2 cellular contexts compared by ENCODE assay signal in the genomic region with DNA sequence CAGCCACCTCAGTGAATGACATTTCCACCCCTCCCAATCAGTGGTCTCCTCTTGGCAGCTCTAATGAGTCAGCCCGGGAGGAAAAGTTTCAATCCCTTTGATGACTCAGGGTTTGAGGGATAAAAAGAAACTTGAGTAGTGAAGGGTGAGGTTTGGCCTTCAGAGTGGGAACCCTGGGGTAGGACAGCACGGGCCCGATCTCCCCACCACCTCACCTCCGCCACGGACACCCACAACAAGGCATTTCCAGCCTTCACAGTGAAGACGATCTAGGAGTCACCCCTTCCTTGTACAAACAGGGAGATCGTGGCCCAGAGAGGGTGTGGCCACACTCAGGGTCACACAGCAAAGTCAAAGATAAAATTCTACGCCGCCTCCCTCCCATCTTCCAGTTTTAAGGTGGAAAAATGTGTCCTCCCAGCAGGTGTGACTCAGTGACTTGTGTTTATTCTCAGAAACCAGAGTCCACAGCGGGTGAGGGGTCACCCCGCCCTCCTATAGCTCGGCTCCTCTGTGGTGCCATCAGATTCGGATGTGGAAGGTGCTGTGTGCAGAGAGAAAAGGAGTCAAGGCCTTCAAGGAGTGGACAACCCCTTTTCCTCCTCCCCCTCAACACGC.
TF ChIP-seq lines count a peak whose summit lies in the region.

No MANE protein-coding gene starts in this region.

TF ChIP-seq in SK-N-SH treated with all-trans-retinoic acid at 6 μM for 48 hours, 23 proteins besides CTCF, POLR2A, EP300 and RAD21:
- no peak for TF ChIP-seq ZFP3 (CRISPR knock-in tag; IDR thresholded peaks at IDR 0.05)
- TF ChIP-seq ZNF565 (CRISPR knock-in tag; conservative IDR thresholded peaks at IDR 0.05; ENCODE audit: low read depth): no peak
- TF ChIP-seq ZNF8 (CRISPR knock-in tag; IDR thresholded peaks at IDR 0.05): no peak
- no peak for TF ChIP-seq CSDC2 (CRISPR knock-in tag; IDR thresholded peaks at IDR 0.05)
- TF ChIP-seq, protein P1, sequence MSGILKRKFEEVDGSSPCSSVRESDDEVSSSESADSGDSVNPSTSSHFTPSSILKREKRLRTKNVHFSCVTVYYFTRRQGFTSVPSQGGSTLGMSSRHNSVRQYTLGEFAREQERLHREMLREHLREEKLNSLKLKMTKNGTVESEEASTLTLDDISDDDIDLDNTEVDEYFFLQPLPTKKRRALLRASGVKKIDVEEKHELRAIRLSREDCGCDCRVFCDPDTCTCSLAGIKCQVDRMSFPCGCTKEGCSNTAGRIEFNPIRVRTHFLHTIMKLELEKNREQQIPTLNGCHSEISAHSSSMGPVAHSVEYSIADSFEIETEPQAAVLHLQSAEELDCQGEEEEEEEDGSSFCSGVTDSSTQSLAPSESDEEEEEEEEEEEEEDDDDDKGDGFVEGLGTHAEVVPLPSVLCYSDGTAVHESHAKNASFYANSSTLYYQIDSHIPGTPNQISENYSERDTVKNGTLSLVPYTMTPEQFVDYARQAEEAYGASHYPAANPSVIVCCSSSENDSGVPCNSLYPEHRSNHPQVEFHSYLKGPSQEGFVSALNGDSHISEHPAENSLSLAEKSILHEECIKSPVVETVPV (CRISPR knock-in tag; IDR thresholded peaks at IDR 0.05): no peak
- TF ChIP-seq ESRRG (CRISPR knock-in tag; IDR thresholded peaks at IDR 0.05): no peak
- TF ChIP-seq, protein P2, sequence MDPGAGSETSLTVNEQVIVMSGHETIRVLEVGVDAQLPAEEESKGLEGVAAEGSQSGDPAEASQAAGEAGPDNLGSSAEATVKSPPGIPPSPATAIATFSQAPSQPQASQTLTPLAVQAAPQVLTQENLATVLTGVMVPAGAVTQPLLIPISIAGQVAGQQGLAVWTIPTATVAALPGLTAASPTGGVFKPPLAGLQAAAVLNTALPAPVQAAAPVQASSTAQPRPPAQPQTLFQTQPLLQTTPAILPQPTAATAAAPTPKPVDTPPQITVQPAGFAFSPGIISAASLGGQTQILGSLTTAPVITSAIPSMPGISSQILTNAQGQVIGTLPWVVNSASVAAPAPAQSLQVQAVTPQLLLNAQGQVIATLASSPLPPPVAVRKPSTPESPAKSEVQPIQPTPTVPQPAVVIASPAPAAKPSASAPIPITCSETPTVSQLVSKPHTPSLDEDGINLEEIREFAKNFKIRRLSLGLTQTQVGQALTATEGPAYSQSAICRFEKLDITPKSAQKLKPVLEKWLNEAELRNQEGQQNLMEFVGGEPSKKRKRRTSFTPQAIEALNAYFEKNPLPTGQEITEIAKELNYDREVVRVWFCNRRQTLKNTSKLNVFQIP (CRISPR knock-in tag; IDR thresholded peaks at IDR 0.05; ENCODE audit: borderline replicate concordance, low read depth): no peak
- no peak for TF ChIP-seq PPARA (CRISPR knock-in tag; IDR thresholded peaks at IDR 0.05; ENCODE audit: borderline replicate concordance)
- TF ChIP-seq TCF4 (CRISPR knock-in tag; IDR thresholded peaks at IDR 0.05; ENCODE audit: borderline replicate concordance): no peak
- TF ChIP-seq ARNTL (CRISPR knock-in tag; IDR thresholded peaks at IDR 0.05; ENCODE audit: borderline replicate concordance, low read depth): no peak
- TF ChIP-seq, protein P3, sequence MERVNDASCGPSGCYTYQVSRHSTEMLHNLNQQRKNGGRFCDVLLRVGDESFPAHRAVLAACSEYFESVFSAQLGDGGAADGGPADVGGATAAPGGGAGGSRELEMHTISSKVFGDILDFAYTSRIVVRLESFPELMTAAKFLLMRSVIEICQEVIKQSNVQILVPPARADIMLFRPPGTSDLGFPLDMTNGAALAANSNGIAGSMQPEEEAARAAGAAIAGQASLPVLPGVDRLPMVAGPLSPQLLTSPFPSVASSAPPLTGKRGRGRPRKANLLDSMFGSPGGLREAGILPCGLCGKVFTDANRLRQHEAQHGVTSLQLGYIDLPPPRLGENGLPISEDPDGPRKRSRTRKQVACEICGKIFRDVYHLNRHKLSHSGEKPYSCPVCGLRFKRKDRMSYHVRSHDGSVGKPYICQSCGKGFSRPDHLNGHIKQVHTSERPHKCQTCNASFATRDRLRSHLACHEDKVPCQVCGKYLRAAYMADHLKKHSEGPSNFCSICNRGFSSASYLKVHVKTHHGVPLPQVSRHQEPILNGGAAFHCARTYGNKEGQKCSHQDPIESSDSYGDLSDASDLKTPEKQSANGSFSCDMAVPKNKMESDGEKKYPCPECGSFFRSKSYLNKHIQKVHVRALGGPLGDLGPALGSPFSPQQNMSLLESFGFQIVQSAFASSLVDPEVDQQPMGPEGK (CRISPR knock-in tag; IDR thresholded peaks at IDR 0.05; ENCODE audit: borderline replicate concordance): no peak
- no peak for TF ChIP-seq OSR1 (CRISPR knock-in tag; IDR thresholded peaks at IDR 0.05)
- TF ChIP-seq ZC3H10 (CRISPR knock-in tag; IDR thresholded peaks at IDR 0.05): no peak
- TF ChIP-seq RARB (CRISPR knock-in tag; IDR thresholded peaks at IDR 0.05): no peak
- TF ChIP-seq BACH2 (CRISPR knock-in tag; IDR thresholded peaks at IDR 0.05; ENCODE audit: borderline replicate concordance): no peak
- no peak for TF ChIP-seq ZNF70 (CRISPR knock-in tag; IDR thresholded peaks at IDR 0.05)
- TF ChIP-seq, protein P4, sequence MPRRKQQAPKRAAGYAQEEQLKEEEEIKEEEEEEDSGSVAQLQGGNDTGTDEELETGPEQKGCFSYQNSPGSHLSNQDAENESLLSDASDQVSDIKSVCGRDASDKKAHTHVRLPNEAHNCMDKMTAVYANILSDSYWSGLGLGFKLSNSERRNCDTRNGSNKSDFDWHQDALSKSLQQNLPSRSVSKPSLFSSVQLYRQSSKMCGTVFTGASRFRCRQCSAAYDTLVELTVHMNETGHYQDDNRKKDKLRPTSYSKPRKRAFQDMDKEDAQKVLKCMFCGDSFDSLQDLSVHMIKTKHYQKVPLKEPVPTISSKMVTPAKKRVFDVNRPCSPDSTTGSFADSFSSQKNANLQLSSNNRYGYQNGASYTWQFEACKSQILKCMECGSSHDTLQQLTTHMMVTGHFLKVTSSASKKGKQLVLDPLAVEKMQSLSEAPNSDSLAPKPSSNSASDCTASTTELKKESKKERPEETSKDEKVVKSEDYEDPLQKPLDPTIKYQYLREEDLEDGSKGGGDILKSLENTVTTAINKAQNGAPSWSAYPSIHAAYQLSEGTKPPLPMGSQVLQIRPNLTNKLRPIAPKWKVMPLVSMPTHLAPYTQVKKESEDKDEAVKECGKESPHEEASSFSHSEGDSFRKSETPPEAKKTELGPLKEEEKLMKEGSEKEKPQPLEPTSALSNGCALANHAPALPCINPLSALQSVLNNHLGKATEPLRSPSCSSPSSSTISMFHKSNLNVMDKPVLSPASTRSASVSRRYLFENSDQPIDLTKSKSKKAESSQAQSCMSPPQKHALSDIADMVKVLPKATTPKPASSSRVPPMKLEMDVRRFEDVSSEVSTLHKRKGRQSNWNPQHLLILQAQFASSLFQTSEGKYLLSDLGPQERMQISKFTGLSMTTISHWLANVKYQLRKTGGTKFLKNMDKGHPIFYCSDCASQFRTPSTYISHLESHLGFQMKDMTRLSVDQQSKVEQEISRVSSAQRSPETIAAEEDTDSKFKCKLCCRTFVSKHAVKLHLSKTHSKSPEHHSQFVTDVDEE (CRISPR knock-in tag; IDR thresholded peaks at IDR 0.05): no peak
- no peak for TF ChIP-seq ISL1 (CRISPR knock-in tag; IDR thresholded peaks at IDR 0.05)
- no peak for TF ChIP-seq GLIS3 (CRISPR knock-in tag; IDR thresholded peaks at IDR 0.05)
- TF ChIP-seq TOX (CRISPR knock-in tag; IDR thresholded peaks at IDR 0.05; ENCODE audit: borderline replicate concordance): no peak

TF ChIP-seq in H1, 55 proteins besides CTCF, POLR2A, EP300 and RAD21 (continued from another document):
- TF ChIP-seq KDM1A (IDR thresholded peaks at IDR 0.05; ENCODE audit: borderline replicate concordance, low read length): peak; percentile 14; the same call in 1 of the 2 replicates
TF ChIP-seq in H1: peak in this region for 1.
